ENCODE assay signal across 9 cellular contexts in the genomic region with DNA sequence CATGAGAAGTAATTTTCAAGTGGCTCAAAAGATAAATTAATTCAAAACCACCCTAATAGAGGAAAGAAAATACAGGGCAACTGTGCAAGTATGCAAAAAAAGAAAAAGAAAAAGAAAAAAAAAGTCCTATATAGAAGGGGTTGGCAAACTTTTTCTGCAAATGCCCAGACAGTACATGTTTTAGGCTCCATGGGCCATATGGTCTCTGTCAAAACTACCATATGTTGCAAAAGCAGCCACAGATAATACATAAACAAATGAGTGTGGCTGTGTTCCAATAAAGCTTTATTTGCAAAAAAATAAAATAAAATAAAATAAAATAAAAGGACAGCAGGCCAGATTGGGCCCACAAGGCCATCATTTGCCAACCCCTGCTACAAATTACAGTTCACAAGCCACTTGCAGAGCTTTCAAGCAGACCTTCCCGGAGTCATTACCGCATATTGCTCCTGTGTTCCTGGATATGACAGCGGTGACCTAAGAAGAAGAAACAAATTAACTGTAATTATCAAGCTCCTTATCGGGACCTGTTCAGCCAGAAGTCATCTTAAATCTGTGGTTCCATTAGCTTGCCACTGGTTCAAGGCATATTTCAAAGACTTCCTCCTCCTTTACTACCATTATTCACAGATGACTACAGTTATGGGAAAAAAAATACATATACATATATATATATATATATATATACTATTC. TPM values are rescaled to one million over a fixed set of nuclear protein-coding genes. Genes with fewer than 3 reads are reported as not detected.
DNase-seq lines count a peak whose midpoint lies in the region; ATAC-seq and TF ChIP-seq lines count a peak whose summit lies in the region.
"Had no signal": no experiment of that assay in that cellular context is flagged by ENCODE, and none has a peak within 500 bp of the region (broad histone marks: within the 10 kb centered on the region; RNA-seq: fewer than 3 reads in every experiment).

No MANE protein-coding gene starts in this region.

- DNase-seq in BE2C (peak; percentile 44), HCEC 1CT (peak; percentile 7), WTC11 (ENCODE audit: low spot score) (no peak), memory B cell (ENCODE audit: low spot score in 2 of 2) (no peak), colonic mucosa (no peak), HPDE6-E6E7 (ENCODE audit: extremely low spot score) (no peak), tibial nerve (ENCODE audit: low spot score in 2 of 2) (no peak), NCI-H2029 (lab: John Stamatoyannopoulos, UW) (no peak)
- DNase-seq: DND-41 had no signal

- H3K27me3 Mint-ChIP-seq in WTC11 (ENCODE audit: low read depth) = no peaks in the 10 kb centered on the region
- no peaks in the 10 kb centered on the region for H3K27me3 Mint-ChIP-seq in memory B cell

- H3K9me3 Mint-ChIP-seq in WTC11 = no peaks in the 10 kb centered on the region
- no peaks in the 10 kb centered on the region for H3K9me3 Mint-ChIP-seq in memory B cell

- H3K4me1 Mint-ChIP-seq in WTC11 = peaks cover 13% of the 10 kb centered on the region
- H3K4me1 Mint-ChIP-seq in memory B cell = peaks cover 22% of the 10 kb centered on the region

- TF ChIP-seq CTCF in BE2C (IDR thresholded peaks at IDR 0.05; ENCODE audit: low read depth, low read length) (no peak), WTC11 (IDR thresholded peaks at IDR 0.05) (no peak), colonic mucosa (IDR thresholded peaks at IDR 0.05) (no peak), tibial nerve (IDR thresholded peaks at IDR 0.05) (no peak)

- H3K36me3 Mint-ChIP-seq in WTC11 (peaks cover 8% of the 10 kb centered on the region), memory B cell (peaks cover 2% of the 10 kb centered on the region)

- intact Hi-C loops in colonic mucosa (cut with DNase I) = no loop called here

- no peak overlapping the region for H3K27ac ChIP-seq in colonic mucosa
- H3K27ac ChIP-seq in tibial nerve = peak overlapping the region in 2 of 4 donors; percentile 89 to 94

- TF ChIP-seq POLR2A in tibial nerve (IDR thresholded peaks at IDR 0.05) = no peak

- H3K27me3 ChIP-seq in BE2C (no peaks in the 10 kb centered on the region), colonic mucosa (no peaks in the 10 kb centered on the region), tibial nerve (no peaks in the 10 kb centered on the region)

- H3K36me3 ChIP-seq in BE2C (peaks cover 35% of the 10 kb centered on the region), colonic mucosa (peaks cover 8% of the 10 kb centered on the region), tibial nerve (peaks cover 0 to 28% (median 0%) of the 10 kb centered on the region in 3 donors)

- H3K4me1 ChIP-seq in BE2C (peaks cover 29% of the 10 kb centered on the region), colonic mucosa (peaks cover 3% of the 10 kb centered on the region), tibial nerve (peaks cover 0 to 49% (median 33%) of the 10 kb centered on the region in 4 donors)

- H3K4me3 ChIP-seq in BE2C (ENCODE audit: low read depth, low read length) (no peak overlapping the region), colonic mucosa (no peak overlapping the region), tibial nerve (no peak overlapping the region)

- no peak for TF ChIP-seq EP300 in tibial nerve (IDR thresholded peaks at IDR 0.05)

- POLR2A ChIA-PET in WTC11 (lab: Charles Lee) = interaction anchor here (0.5 kb wide), 1 partner anchor 48 kb away, joined by 5 read pairs; no protein-coding TSS in a partner anchor

- H3K4me3 Mint-ChIP-seq in WTC11 = no peak overlapping the region
- no peak overlapping the region for H3K4me3 Mint-ChIP-seq in memory B cell

- 76 to 91% methylated on average over 4 of the region's 4 CpGs for WGBS in tibial nerve, 2 donors

- ATAC-seq in WTC11 (no peak), memory B cell (ENCODE audit: low read depth) (no peak)

- no peaks in the 10 kb centered on the region for H3K9me3 ChIP-seq in BE2C
- no peaks in the 10 kb centered on the region for H3K9me3 ChIP-seq in colonic mucosa
- no peaks in the 10 kb centered on the region for H3K9me3 ChIP-seq in tibial nerve

- peak overlapping the region; percentile 69; the same call in 1 of the 2 replicates for H3K27ac Mint-ChIP-seq in WTC11
- H3K27ac Mint-ChIP-seq in memory B cell = peak overlapping the region; percentile 100

- H3K9ac ChIP-seq in colonic mucosa (ENCODE audit: low read depth in 2 of 2, low read length in 2 of 2) = no peak overlapping the region

- CTCF ChIA-PET in WTC11 (lab: Charles Lee) = interaction anchor here (0.8 to 3.6 kb wide), 2 partner anchors 16 to 32 kb away, joined by 3 to 16 read pairs; a partner anchor contains a TSS

TF ChIP-seq in WTC11, 78 proteins besides CTCF, POLR2A, EP300 and RAD21 (continues in another document):
- no peak for TF ChIP-seq NR3C1 (CRISPR knock-in tag; conservative IDR thresholded peaks at IDR 0.05; ENCODE audit: low read depth)
- TF ChIP-seq, protein P1, sequence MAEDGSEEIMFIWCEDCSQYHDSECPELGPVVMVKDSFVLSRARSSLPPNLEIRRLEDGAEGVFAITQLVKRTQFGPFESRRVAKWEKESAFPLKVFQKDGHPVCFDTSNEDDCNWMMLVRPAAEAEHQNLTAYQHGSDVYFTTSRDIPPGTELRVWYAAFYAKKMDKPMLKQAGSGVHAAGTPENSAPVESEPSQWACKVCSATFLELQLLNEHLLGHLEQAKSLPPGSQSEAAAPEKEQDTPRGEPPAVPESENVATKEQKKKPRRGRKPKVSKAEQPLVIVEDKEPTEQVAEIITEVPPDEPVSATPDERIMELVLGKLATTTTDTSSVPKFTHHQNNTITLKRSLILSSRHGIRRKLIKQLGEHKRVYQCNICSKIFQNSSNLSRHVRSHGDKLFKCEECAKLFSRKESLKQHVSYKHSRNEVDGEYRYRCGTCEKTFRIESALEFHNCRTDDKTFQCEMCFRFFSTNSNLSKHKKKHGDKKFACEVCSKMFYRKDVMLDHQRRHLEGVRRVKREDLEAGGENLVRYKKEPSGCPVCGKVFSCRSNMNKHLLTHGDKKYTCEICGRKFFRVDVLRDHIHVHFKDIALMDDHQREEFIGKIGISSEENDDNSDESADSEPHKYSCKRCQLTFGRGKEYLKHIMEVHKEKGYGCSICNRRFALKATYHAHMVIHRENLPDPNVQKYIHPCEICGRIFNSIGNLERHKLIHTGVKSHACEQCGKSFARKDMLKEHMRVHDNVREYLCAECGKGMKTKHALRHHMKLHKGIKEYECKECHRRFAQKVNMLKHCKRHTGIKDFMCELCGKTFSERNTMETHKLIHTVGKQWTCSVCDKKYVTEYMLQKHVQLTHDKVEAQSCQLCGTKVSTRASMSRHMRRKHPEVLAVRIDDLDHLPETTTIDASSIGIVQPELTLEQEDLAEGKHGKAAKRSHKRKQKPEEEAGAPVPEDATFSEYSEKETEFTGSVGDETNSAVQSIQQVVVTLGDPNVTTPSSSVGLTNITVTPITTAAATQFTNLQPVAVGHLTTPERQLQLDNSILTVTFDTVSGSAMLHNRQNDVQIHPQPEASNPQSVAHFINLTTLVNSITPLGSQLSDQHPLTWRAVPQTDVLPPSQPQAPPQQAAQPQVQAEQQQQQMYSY (CRISPR knock-in tag; IDR thresholded peaks at IDR 0.05) = no peak
- TF ChIP-seq, protein P2, sequence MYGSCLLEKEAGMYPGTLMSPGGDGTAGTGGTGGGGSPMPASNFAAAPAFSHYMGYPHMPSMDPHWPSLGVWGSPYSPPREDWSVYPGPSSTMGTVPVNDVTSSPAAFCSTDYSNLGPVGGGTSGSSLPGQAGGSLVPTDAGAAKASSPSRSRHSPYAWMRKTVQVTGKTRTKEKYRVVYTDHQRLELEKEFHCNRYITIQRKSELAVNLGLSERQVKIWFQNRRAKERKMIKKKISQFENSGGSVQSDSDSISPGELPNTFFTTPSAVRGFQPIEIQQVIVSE (CRISPR knock-in tag; IDR thresholded peaks at IDR 0.05; ENCODE audit: borderline replicate concordance) = no peak
- TF ChIP-seq, protein P3, sequence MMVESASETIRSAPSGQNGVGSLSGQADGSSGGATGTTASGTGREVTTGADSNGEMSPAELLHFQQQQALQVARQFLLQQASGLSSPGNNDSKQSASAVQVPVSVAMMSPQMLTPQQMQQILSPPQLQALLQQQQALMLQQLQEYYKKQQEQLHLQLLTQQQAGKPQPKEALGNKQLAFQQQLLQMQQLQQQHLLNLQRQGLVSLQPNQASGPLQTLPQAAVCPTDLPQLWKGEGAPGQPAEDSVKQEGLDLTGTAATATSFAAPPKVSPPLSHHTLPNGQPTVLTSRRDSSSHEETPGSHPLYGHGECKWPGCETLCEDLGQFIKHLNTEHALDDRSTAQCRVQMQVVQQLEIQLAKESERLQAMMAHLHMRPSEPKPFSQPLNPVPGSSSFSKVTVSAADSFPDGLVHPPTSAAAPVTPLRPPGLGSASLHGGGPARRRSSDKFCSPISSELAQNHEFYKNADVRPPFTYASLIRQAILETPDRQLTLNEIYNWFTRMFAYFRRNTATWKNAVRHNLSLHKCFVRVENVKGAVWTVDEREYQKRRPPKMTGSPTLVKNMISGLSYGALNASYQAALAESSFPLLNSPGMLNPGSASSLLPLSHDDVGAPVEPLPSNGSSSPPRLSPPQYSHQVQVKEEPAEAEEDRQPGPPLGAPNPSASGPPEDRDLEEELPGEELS (CRISPR knock-in tag; IDR thresholded peaks at IDR 0.05) = no peak
- TF ChIP-seq, protein P4, sequence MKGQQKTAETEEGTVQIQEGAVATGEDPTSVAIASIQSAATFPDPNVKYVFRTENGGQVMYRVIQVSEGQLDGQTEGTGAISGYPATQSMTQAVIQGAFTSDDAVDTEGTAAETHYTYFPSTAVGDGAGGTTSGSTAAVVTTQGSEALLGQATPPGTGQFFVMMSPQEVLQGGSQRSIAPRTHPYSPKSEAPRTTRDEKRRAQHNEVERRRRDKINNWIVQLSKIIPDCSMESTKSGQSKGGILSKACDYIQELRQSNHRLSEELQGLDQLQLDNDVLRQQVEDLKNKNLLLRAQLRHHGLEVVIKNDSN (CRISPR knock-in tag; IDR thresholded peaks at IDR 0.05) = no peak
- no peak for TF ChIP-seq OVOL2 (CRISPR knock-in tag; IDR thresholded peaks at IDR 0.05; ENCODE audit: borderline replicate concordance)
- TF ChIP-seq, protein P5, sequence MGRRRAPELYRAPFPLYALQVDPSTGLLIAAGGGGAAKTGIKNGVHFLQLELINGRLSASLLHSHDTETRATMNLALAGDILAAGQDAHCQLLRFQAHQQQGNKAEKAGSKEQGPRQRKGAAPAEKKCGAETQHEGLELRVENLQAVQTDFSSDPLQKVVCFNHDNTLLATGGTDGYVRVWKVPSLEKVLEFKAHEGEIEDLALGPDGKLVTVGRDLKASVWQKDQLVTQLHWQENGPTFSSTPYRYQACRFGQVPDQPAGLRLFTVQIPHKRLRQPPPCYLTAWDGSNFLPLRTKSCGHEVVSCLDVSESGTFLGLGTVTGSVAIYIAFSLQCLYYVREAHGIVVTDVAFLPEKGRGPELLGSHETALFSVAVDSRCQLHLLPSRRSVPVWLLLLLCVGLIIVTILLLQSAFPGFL (CRISPR knock-in tag; IDR thresholded peaks at IDR 0.05; ENCODE audit: borderline replicate concordance) = no peak
- no peak for TF ChIP-seq ETV6 (CRISPR knock-in tag; IDR thresholded peaks at IDR 0.05)

RNA-seq across cellular contexts. Expression of a gene that starts 15.9 kb away (rescaled TPM):
- 40.1 TPM for polyA plus RNA-seq in BE2C (2012; ENCODE audit: insufficient read depth, insufficient read length, low read depth)
- total RNA-seq in WTC11 (2021) = 39.9 to 45.9 TPM (median 43.0 TPM) in 3 replicates
- 10 to 100 TPM; 40.2 to 47.1 TPM for total RNA-seq in colonic mucosa
- 10 to 100 TPM; 59.2 to 86.7 (median 76.2) TPM for total RNA-seq in tibial nerve

RNA-seq across cellular contexts. Expression of a gene that starts 38.5 kb away (rescaled TPM):
- polyA plus RNA-seq in BE2C (2012; ENCODE audit: insufficient read depth, insufficient read length, low read depth) = 20.2 TPM
- total RNA-seq in WTC11 (2021) (11.1 to 11.5 TPM (median 11.4 TPM) in 3 replicates), colonic mucosa (10 to 100 TPM; 52.0 to 62.1 TPM), tibial nerve (10 to 100 TPM; 45.7 to 67.2 (median 51.4) TPM)

Comparison
In these comparisons a context has a peak if more than half of its experiments do, and no peak if none do; other contexts are left out.
1. DNase-seq: peak in BE2C (single experiment) and HCEC 1CT (single experiment); none in WTC11 (single experiment), memory B cell (0 of 2), colonic mucosa (single experiment), HPDE6-E6E7 (single experiment), tibial nerve (0 of 2) and NCI-H2029 (single experiment).